Comparison of ENCODE assay signal across 9 cellular contexts in genomic region chr19:47106819-47107200, GRCh38. TPM values are rescaled to one million over a fixed set of nuclear protein-coding genes. Genes with fewer than 3 reads are reported as not detected.
A peak's percentile ranks its signal among the peaks of the same experiment; 100 is the strongest.
DNase-seq lines count a peak whose midpoint lies in the region; ATAC-seq lines count a peak whose summit lies in the region.
"Had no signal": no experiment of that assay in that cellular context is flagged by ENCODE, and none has a peak within 500 bp of the region (broad histone marks: within the 10 kb centered on the region; RNA-seq: fewer than 3 reads in every experiment).

No MANE protein-coding gene starts in this region.

- H3K36me3 Mint-ChIP-seq in activated naive CD8-positive, alpha-beta T cell treated with anti-CD3 and anti-CD28 coated beads for 36 hours: peaks cover 63% of the 10 kb centered on the region
- peaks cover 44% of the 10 kb centered on the region for H3K36me3 Mint-ChIP-seq in stimulated activated memory B cell treated with anti-CD40 and anti-IgM and Interleukin-4, amounts not matched to agents 10 μg/mL and 1 μg/mL and 100 μg/mL, for 72 hours

- H3K4me1 Mint-ChIP-seq in activated naive CD8-positive, alpha-beta T cell treated with anti-CD3 and anti-CD28 coated beads for 36 hours: peaks cover 62% of the 10 kb centered on the region
- H3K4me1 Mint-ChIP-seq in stimulated activated memory B cell treated with anti-CD40 and anti-IgM and Interleukin-4, amounts not matched to agents 10 μg/mL and 1 μg/mL and 100 μg/mL, for 72 hours: peaks cover 63% of the 10 kb centered on the region

- ATAC-seq in stimulated activated memory B cell treated with anti-CD40 and anti-IgM and Interleukin-4, amounts not matched to agents 10 μg/mL and 1 μg/mL and 100 μg/mL, for 72 hours: no peak

- H3K9me3 Mint-ChIP-seq in activated naive CD8-positive, alpha-beta T cell treated with anti-CD3 and anti-CD28 coated beads for 36 hours: no peaks in the 10 kb centered on the region
- no peaks in the 10 kb centered on the region for H3K9me3 Mint-ChIP-seq in stimulated activated memory B cell treated with anti-CD40 and anti-IgM and Interleukin-4, amounts not matched to agents 10 μg/mL and 1 μg/mL and 100 μg/mL, for 72 hours

- no peak overlapping the region for H3K9ac ChIP-seq in Karpas-422 (ENCODE audit: low read length)

- H3K4me2 ChIP-seq in Karpas-422 (ENCODE audit: low read depth, low read length, poor library complexity, severe bottlenecking): no peak overlapping the region

- peak; percentile 31 for DNase-seq in HT-29 (ENCODE audit: low spot score)
- no peak for DNase-seq in activated naive CD8-positive, alpha-beta T cell treated with anti-CD3 and anti-CD28 coated beads for 36 hours
- peak; percentile 64 for DNase-seq in hepatic stellate cell (ENCODE audit: low spot score)
- DNase-seq in SJCRH30: no peak
- DNase-seq in Karpas-422: no peak
- no peak for DNase-seq in stimulated activated naive CD4-positive, alpha-beta T cell treated with Interleukin-2 at 50 U/mL for 16 hours (lab: John Stamatoyannopoulos, UW)
- no peak for DNase-seq in NCI-H526 (lab: John Stamatoyannopoulos, UW)
- DNase-seq: SIG-M5 had no signal

- H3K9me2 ChIP-seq in Karpas-422 (replicated peaks; ENCODE audit: insufficient read depth, low read length): no peaks in the 10 kb centered on the region

- peaks cover 93% of the 10 kb centered on the region for H3K79me2 ChIP-seq in Karpas-422 (ENCODE audit: low read length)

- peaks cover 6% of the 10 kb centered on the region; the same call in 1 of the 2 replicates for H4K20me1 ChIP-seq in Karpas-422 (ENCODE audit: insufficient read depth, low read depth, low read length)

- peaks cover 23% of the 10 kb centered on the region for H3K36me3 ChIP-seq in SJCRH30
- peaks cover 23% of the 10 kb centered on the region; the same call in 1 of the 2 replicates for H3K36me3 ChIP-seq in Karpas-422 (ENCODE audit: insufficient read depth, low read length)

- H3K4me1 ChIP-seq in SJCRH30 (peaks cover 8% of the 10 kb centered on the region; the same call in 1 of the 2 replicates), Karpas-422 (ENCODE audit: low read length) (peaks cover 19% of the 10 kb centered on the region)

- H3K27ac Mint-ChIP-seq in activated naive CD8-positive, alpha-beta T cell treated with anti-CD3 and anti-CD28 coated beads for 36 hours: peak overlapping the region; percentile 97
- H3K27ac Mint-ChIP-seq in stimulated activated memory B cell treated with anti-CD40 and anti-IgM and Interleukin-4, amounts not matched to agents 10 μg/mL and 1 μg/mL and 100 μg/mL, for 72 hours: peak overlapping the region; percentile 98

- H3K9me3 ChIP-seq in SJCRH30 (replicated peaks) (no peaks in the 10 kb centered on the region), Karpas-422 (ENCODE audit: low read length) (no peaks in the 10 kb centered on the region)

- no peak overlapping the region for H3K4me3 ChIP-seq in SJCRH30
- no peak overlapping the region for H3K4me3 ChIP-seq in Karpas-422 (ENCODE audit: low read length)

- no peaks in the 10 kb centered on the region for H3K27me3 Mint-ChIP-seq in activated naive CD8-positive, alpha-beta T cell treated with anti-CD3 and anti-CD28 coated beads for 36 hours
- H3K27me3 Mint-ChIP-seq in stimulated activated memory B cell treated with anti-CD40 and anti-IgM and Interleukin-4, amounts not matched to agents 10 μg/mL and 1 μg/mL and 100 μg/mL, for 72 hours: no peaks in the 10 kb centered on the region

- no peak overlapping the region for H2AFZ ChIP-seq in Karpas-422 (ENCODE audit: low read length)

- H3K27ac ChIP-seq in SJCRH30: no peak overlapping the region
- H3K27ac ChIP-seq in Karpas-422 (ENCODE audit: low read length): no peak overlapping the region

- H3K27me3 ChIP-seq in SJCRH30 (no peaks in the 10 kb centered on the region), Karpas-422 (ENCODE audit: low read length) (no peaks in the 10 kb centered on the region)

- peak overlapping the region; percentile 53 for H3K4me3 Mint-ChIP-seq in activated naive CD8-positive, alpha-beta T cell treated with anti-CD3 and anti-CD28 coated beads for 36 hours
- no peak overlapping the region for H3K4me3 Mint-ChIP-seq in stimulated activated memory B cell treated with anti-CD40 and anti-IgM and Interleukin-4, amounts not matched to agents 10 μg/mL and 1 μg/mL and 100 μg/mL, for 72 hours

RNA-seq across cellular contexts. Expression of gene ZC3H4, which starts 6.8 kb away (rescaled TPM):
- 27.5 and 36.7 TPM in 2 replicates for total RNA-seq in HT-29 (2014; rRNA removed; shearing (Covaris generic))
- 100 to 1,000 TPM; 103 to 110 TPM for total RNA-seq in activated naive CD8-positive, alpha-beta T cell treated with anti-CD3 and anti-CD28 coated beads for 36 hours
- total RNA-seq in SJCRH30 (2014; rRNA removed; shearing (Covaris generic)): 19.4 and 21.2 TPM in 2 replicates
- 13.0 and 29.4 TPM in 2 replicates for total RNA-seq in Karpas-422 (2014; rRNA removed; shearing (Covaris generic); ENCODE audit: low replicate concordance)

RNA-seq across cellular contexts. Expression of gene SAE1, which starts 23.8 kb away (rescaled TPM):
- 220 and 231 TPM in 2 replicates for total RNA-seq in HT-29 (2014; rRNA removed; shearing (Covaris generic))
- total RNA-seq in activated naive CD8-positive, alpha-beta T cell treated with anti-CD3 and anti-CD28 coated beads for 36 hours: 100 to 1,000 TPM; 141 to 149 TPM
- total RNA-seq in SJCRH30 (2014; rRNA removed; shearing (Covaris generic)): 202 and 219 TPM in 2 replicates
- 47.5 and 83.0 TPM in 2 replicates for total RNA-seq in Karpas-422 (2014; rRNA removed; shearing (Covaris generic); ENCODE audit: low replicate concordance)

RNA-seq across cellular contexts. Expression of gene TMEM160, which starts 58.4 kb away (rescaled TPM):
- total RNA-seq in HT-29 (2014; rRNA removed; shearing (Covaris generic)): 261 and 277 TPM in 2 replicates
- 10 to 100 TPM; 48.9 to 49.2 TPM for total RNA-seq in activated naive CD8-positive, alpha-beta T cell treated with anti-CD3 and anti-CD28 coated beads for 36 hours
- 22.6 and 28.8 TPM in 2 replicates for total RNA-seq in SJCRH30 (2014; rRNA removed; shearing (Covaris generic))
- total RNA-seq in Karpas-422 (2014; rRNA removed; shearing (Covaris generic); ENCODE audit: low replicate concordance): 35.8 and 67.5 TPM in 2 replicates

Comparison
In these comparisons a context has a peak if more than half of its experiments do, and no peak if none do; other contexts are left out.
1. DNase-seq: peak in HT-29 (single experiment) and hepatic stellate cell (single experiment); none in activated naive CD8-positive, alpha-beta T cell treated with anti-CD3 and anti-CD28 coated beads for 36 hours (single experiment), SJCRH30 (0 of 2), Karpas-422 (single experiment), stimulated activated naive CD4-positive, alpha-beta T cell treated with Interleukin-2 at 50 U/mL for 16 hours (single experiment) and NCI-H526 (0 of 2).